ENCODE assay signal across 8 cellular contexts in the genomic region with DNA sequence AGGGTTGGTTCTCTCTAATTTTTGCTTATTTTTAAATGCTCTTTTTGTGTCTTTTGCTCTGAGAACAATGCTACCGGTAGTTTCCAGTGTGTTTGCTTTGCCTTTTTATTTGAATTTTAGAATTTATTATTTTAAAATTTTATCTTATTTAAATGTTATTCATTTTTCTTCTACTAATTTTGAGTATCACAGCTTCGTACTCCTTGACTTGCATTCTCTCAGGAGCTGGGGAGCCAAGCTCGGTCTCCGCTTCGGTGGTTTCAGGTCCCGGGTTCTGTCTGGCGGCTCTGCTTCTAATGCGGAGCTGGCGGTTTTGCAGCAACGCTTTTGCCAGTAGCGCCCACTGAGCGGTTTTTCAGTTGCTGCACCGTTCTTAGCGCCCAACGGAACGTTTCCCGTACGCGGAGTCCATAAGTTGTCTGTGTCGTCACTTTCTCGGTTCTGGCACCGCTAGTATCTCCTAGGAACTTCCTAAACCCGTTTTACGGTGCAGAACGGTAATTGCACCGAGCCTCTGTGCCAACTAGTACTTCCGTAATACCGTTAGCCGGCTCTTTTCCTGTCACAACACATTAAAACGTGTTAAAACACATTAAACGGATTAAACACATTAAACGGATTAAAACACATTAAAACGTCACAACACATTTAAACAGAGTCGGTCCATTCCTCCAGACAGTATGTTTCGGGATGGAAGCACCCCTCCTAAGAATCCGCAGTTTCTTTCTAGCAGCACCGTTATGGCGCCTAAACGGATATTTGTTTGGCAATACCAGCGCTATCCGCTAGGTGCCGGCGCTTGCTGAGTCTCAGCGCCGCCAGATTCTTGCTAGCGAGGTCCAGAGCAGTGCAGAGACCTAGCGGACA. TPM values are rescaled to one million over a fixed set of nuclear protein-coding genes. Genes with fewer than 3 reads are reported as not detected.
A peak's percentile ranks its signal among the peaks of the same experiment; 100 is the strongest.
DNase-seq lines count a peak whose midpoint lies in the region; ATAC-seq and TF ChIP-seq lines count a peak whose summit lies in the region.

No MANE protein-coding gene starts in this region.

- H3K4me1 ChIP-seq in foreskin keratinocyte (peaks cover 4% of the 10 kb centered on the region), suprapubic skin (no peaks in the 10 kb centered on the region)

- ATAC-seq in GM18907 (IDR thresholded peaks at IDR 0.05; ENCODE audit: unreplicated experiment) (peak; percentile 61), HG03175 (IDR thresholded peaks at IDR 0.05; ENCODE audit: unreplicated experiment) (peak; percentile 46), foreskin keratinocyte (peak; percentile 83)

- TF ChIP-seq POLR2A in suprapubic skin (IDR thresholded peaks at IDR 0.05) = peak in 1 of 2 donors; percentile 22

- no peak for TF ChIP-seq EP300 in suprapubic skin (IDR thresholded peaks at IDR 0.05)

- H3K27ac ChIP-seq in foreskin keratinocyte = no peak overlapping the region
- peak overlapping the region; percentile 92 for H3K27ac ChIP-seq in suprapubic skin

- TF ChIP-seq CTCF in AG09309 (IDR thresholded peaks at IDR 0.05; ENCODE audit: control insufficient read depth, insufficient read depth, low read depth, low read length, missing control alignments) (peak; percentile 81), foreskin keratinocyte (conservative IDR thresholded peaks at IDR 0.05) (peak; percentile 81), suprapubic skin (IDR thresholded peaks at IDR 0.05) (peak; percentile 87 to 91)

- no peaks in the 10 kb centered on the region for H3K9me3 ChIP-seq in suprapubic skin

- H3K27me3 ChIP-seq in foreskin keratinocyte (no peaks in the 10 kb centered on the region), suprapubic skin (peaks cover 82% of the 10 kb centered on the region)

- peak overlapping the region; percentile 57 for H3K4me3 ChIP-seq in AG09309 (ENCODE audit: control insufficient read depth, low read depth, low read length)
- H3K4me3 ChIP-seq in suprapubic skin = peak overlapping the region; percentile 58

- 5% methylated on average over 47 of the region's 47 CpGs for WGBS in suprapubic skin

- no peaks in the 10 kb centered on the region for H3K36me3 ChIP-seq in suprapubic skin

- DNase-seq in AG09309 (ENCODE audit: low read depth) = peak; percentile 74
- peak; percentile 90 for DNase-seq in RPMI7951 (ENCODE audit: low read depth)
- DNase-seq in activated T-helper 9 cell treated with anti-CD3 and anti-CD28 coated beads, Interleukin-2, amount 50 U/mL, for 16 hours (ENCODE audit: low read depth) = peak; percentile 79
- DNase-seq in foreskin keratinocyte = peak in 1 of 2 donors; percentile 80
- peak; percentile 23 for DNase-seq in occipital lobe (lab: John Stamatoyannopoulos, UW)
- peak; percentile 93 to 94 for DNase-seq in suprapubic skin (ENCODE audit: low spot score in 2 of 2)

RNA-seq across cellular contexts. Expression of a gene that starts 45.6 kb away (rescaled TPM):
- total RNA-seq in RPMI7951 (2014; rRNA removed; shearing (Covaris generic)) = 2.6 and 3.2 TPM in 2 replicates
- total RNA-seq in foreskin keratinocyte (0.49 and 0.71 TPM in 2 replicates), occipital lobe (0.31 TPM), suprapubic skin (1 to 10 TPM in 1 of 4 donors, under 1 TPM in 2, not detected in 1; 0.39 to 3.1 (median 0.89) TPM)
- polyA plus RNA-seq in foreskin keratinocyte = 0.48 and 0.68 TPM in 2 replicates
